ENCODE assay signal across 27 cellular contexts in the genomic region with DNA sequence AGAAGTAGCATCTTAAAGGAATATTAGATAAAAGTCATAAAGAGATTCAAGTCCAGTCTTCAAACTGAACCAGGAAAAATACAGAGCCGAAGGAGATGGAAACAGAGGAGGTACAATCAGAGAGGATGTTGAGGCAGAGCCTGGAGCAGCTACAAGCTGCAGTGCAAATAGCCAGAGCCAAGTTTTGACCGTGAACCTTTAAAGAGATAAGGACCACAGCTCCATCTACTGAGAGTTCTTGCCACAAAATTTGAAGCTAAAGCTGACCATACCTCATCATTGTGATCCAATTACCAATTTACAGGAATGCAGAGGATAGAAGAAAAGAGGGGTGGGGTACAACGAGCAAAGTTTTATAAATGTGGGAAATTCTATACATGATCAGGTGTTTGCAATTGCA.
"Had no signal": no experiment of that assay in that cellular context is flagged by ENCODE, and none has a peak within 500 bp of the region (broad histone marks: within the 10 kb centered on the region; RNA-seq: fewer than 3 reads in every experiment).

No MANE protein-coding gene starts in this region.

- H3K36me3 Mint-ChIP-seq: activated CD8-positive, alpha-beta memory T cell treated with anti-CD3 and anti-CD28 coated beads, Interleukin-2, amount 10 ng/mL, durations not matched to agents 7 days and 5 days; activated naive CD4-positive, alpha-beta T cell treated with anti-CD3 and anti-CD28 coated beads, Interleukin-2, amount 50 U/mL, for 24 hours had no signal

- ATAC-seq: activated CD8-positive, alpha-beta memory T cell treated with anti-CD3 and anti-CD28 coated beads, Interleukin-2, amount 10 ng/mL, durations not matched to agents 7 days and 5 days had no signal

- DNase-seq: activated B cell treated with CpG ODN at 0.5 μM for 24 hours; activated CD4-positive, alpha-beta T cell treated with anti-CD3 and anti-CD28 coated beads for 1 hour; activated CD4-positive, alpha-beta T cell treated with anti-CD3 and anti-CD28 coated beads, Interleukin-2, amount 10 ng/mL, durations not matched to agents 24 days and 14 days; activated CD4-positive, alpha-beta T cell treated with anti-CD3 and anti-CD28 coated beads, Interleukin-2, amount 50 U/mL, for 48 hours; activated CD8-positive, alpha-beta memory T cell treated with anti-CD3 and anti-CD28 coated beads, Interleukin-2, amount 10 ng/mL, durations not matched to agents 7 days and 5 days; activated effector memory CD4-positive, alpha-beta T cell treated with Interleukin-2 at 50 U/mL for 16 hours; activated naive CD4-positive, alpha-beta T cell; activated T-cell treated with anti-CD3 and anti-CD28 coated beads, Interleukin-2, amount 50 U/mL, for 24 hours; aorta; caudate nucleus; KG1; NCI-H1048; NCI-H146; NCI-H187 treated with DMSO at 0.1 percent for 48 hours; NCI-H2171; NCI-H2227 treated with DMSO at 0.1 percent for 48 hours; NCI-H446 treated with DMSO at 0.1 percent for 48 hours; NCI-H526; NCI-H82; Peyer's patch; SHP77 had no signal

- H3K9me3 Mint-ChIP-seq: activated naive CD4-positive, alpha-beta T cell treated with anti-CD3 and anti-CD28 coated beads, Interleukin-2, amount 50 U/mL, for 24 hours had no signal

- H3K9me3 ChIP-seq: Peyer's patch, SJSA1 had no signal

- H3K27me3 ChIP-seq: breast epithelium, Peyer's patch, SJSA1 had no signal

- H3K36me3 ChIP-seq: breast epithelium, Peyer's patch, SJSA1 had no signal

- H3K4me1 Mint-ChIP-seq: activated B cell treated with CpG ODN at 0.5 μM for 24 hours; activated CD4-positive, alpha-beta T cell treated with anti-CD3 and anti-CD28 coated beads, Interleukin-2, amount 10 ng/mL, durations not matched to agents 24 days and 14 days; activated CD8-positive, alpha-beta memory T cell treated with anti-CD3 and anti-CD28 coated beads, Interleukin-2, amount 10 ng/mL, durations not matched to agents 7 days and 5 days; activated naive CD4-positive, alpha-beta T cell treated with anti-CD3 and anti-CD28 coated beads, Interleukin-2, amount 50 U/mL, for 24 hours had no signal

- H3K4me1 ChIP-seq: breast epithelium, Peyer's patch, SJSA1 had no signal

- H3K4me3 Mint-ChIP-seq: activated B cell treated with CpG ODN at 0.5 μM for 24 hours; activated CD4-positive, alpha-beta T cell treated with anti-CD3 and anti-CD28 coated beads, Interleukin-2, amount 10 ng/mL, durations not matched to agents 24 days and 14 days; activated CD8-positive, alpha-beta memory T cell treated with anti-CD3 and anti-CD28 coated beads, Interleukin-2, amount 10 ng/mL, durations not matched to agents 7 days and 5 days; activated naive CD4-positive, alpha-beta T cell treated with anti-CD3 and anti-CD28 coated beads, Interleukin-2, amount 50 U/mL, for 24 hours; activated T-cell treated with anti-CD3 and anti-CD28 coated beads, Interleukin-2, amount 50 U/mL, for 24 hours; activated T-helper 1 cell treated with anti-CD3 and anti-CD28 coated beads, Interleukin-12 subunit alpha, Interleukin-12 subunit beta, Interleukin-2, Interleukin-4 antibody, amounts not matched to agents 30 ng/mL and 10 ng/mL and 1 ng/mL, durations not matched to agents 14 hours and 24 hours and 36 hours; T-helper 1 cell treated with Interleukin-12 subunit alpha and Interleukin-12 subunit beta and Interleukin-4 antibody, amounts not matched to agents 30 μg/mL and 1 μg/mL, for 36 hours had no signal

- H3K27ac Mint-ChIP-seq: activated B cell treated with CpG ODN at 0.5 μM for 24 hours; activated CD4-positive, alpha-beta T cell treated with anti-CD3 and anti-CD28 coated beads, Interleukin-2, amount 10 ng/mL, durations not matched to agents 24 days and 14 days; activated CD8-positive, alpha-beta memory T cell treated with anti-CD3 and anti-CD28 coated beads, Interleukin-2, amount 10 ng/mL, durations not matched to agents 7 days and 5 days; activated naive CD4-positive, alpha-beta T cell treated with anti-CD3 and anti-CD28 coated beads, Interleukin-2, amount 50 U/mL, for 24 hours; activated T-cell treated with anti-CD3 and anti-CD28 coated beads, Interleukin-2, amount 50 U/mL, for 24 hours; activated T-helper 1 cell treated with anti-CD3 and anti-CD28 coated beads, Interleukin-12 subunit alpha, Interleukin-12 subunit beta, Interleukin-2, Interleukin-4 antibody, amounts not matched to agents 30 ng/mL and 10 ng/mL and 1 ng/mL, durations not matched to agents 14 hours and 24 hours and 36 hours; T-helper 1 cell treated with Interleukin-12 subunit alpha and Interleukin-12 subunit beta and Interleukin-4 antibody, amounts not matched to agents 30 μg/mL and 1 μg/mL, for 36 hours had no signal

- H3K4me3 ChIP-seq: breast epithelium, Peyer's patch, SJSA1 had no signal

- H3K27ac ChIP-seq: breast epithelium, Peyer's patch, RWPE1, SJSA1 had no signal
